7 cellular contexts compared by ENCODE assay signal in the genomic region with DNA sequence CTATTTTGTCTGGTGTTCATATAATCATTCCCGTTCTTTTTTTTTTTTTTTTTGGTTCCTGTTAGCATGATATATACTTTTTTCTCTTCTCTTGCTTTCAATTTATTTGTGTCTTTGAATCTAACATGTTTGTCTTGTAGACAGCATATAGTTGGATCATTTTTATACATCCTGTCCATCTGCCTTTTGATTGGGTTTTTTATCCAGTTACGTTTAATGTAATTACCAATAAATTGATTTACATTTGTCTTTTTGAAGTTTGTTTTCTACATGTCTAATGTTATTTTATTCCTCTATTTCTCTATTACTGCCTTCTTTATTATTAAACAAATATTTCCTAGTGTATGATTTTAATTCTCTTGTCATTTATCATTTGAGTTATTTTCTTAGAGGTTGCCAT.
"Had no signal": no experiment of that assay in that cellular context is flagged by ENCODE, and none has a peak within 500 bp of the region (broad histone marks: within the 10 kb centered on the region; RNA-seq: fewer than 3 reads in every experiment).

No MANE protein-coding gene starts in this region.

- H3K4me3 ChIP-seq: GM23248, HAP-1 had no signal

- H3K36me3 ChIP-seq: HAP-1 had no signal

- H3K27ac ChIP-seq: GM23248 had no signal

- H3K9ac ChIP-seq: GM23248 had no signal

- H2AFZ ChIP-seq: GM23248 had no signal

- H3K4me1 ChIP-seq: HAP-1 had no signal

- FAIRE-seq: HTR-8/SVneo had no signal

- H3K9me3 ChIP-seq: HAP-1 had no signal

- DNase-seq: GM23248, GOT3, H7, KG1 had no signal

- ATAC-seq: HCT116 had no signal
